ENCODE assay signal across 18 cellular contexts in genomic region chr10:61138728-61139127, GRCh38.
DNase-seq lines count a peak whose midpoint lies in the region; ATAC-seq and TF ChIP-seq lines count a peak whose summit lies in the region.
"Had no signal": no experiment of that assay in that cellular context is flagged by ENCODE, and none has a peak within 500 bp of the region (broad histone marks: within the 10 kb centered on the region; RNA-seq: fewer than 3 reads in every experiment).

No MANE protein-coding gene starts in this region.

- H3K4me2 ChIP-seq in GM23338, result peak overlapping the region; percentile 15; the same call in 1 of the 2 replicates
- H3K4me2 ChIP-seq in mesendoderm (ENCODE audit: low read length), result no peak overlapping the region
- H3K4me2 ChIP-seq: A549, BLaER1 had no signal

- H3K27ac ChIP-seq in GM23338 (ENCODE audit: low read depth) (0 out of 2 replicates have a peak overlapping the region, but pooled peaks have one; percentile 81), mesendoderm (ENCODE audit: low read depth, low read length) (no peak overlapping the region), stomach (no peak overlapping the region)
- H3K27ac ChIP-seq: A549, BLaER1 had no signal

- H3K4me3 ChIP-seq in GM23338, result no peak overlapping the region
- H3K4me3 ChIP-seq in adipocyte (ENCODE audit: low read length), result no peak overlapping the region
- no peak overlapping the region for H3K4me3 ChIP-seq in mesendoderm (ENCODE audit: low read length)
- H3K4me3 ChIP-seq in stomach, result no peak overlapping the region
- H3K4me3 ChIP-seq: A549, BLaER1 had no signal

- no peaks in the 10 kb centered on the region for H4K20me1 ChIP-seq in GM23338 (replicated peaks; ENCODE audit: insufficient read depth)
- H4K20me1 ChIP-seq: BLaER1 had no signal

- H3K36me3 Mint-ChIP-seq in GM23338 (ENCODE audit: low read depth), result peaks cover 12% of the 10 kb centered on the region; the same call in 2 of the 3 replicates
- H3K36me3 Mint-ChIP-seq in stimulated activated memory B cell treated with anti-CD40 and anti-IgM and Interleukin-4, amounts not matched to agents 10 μg/mL and 1 μg/mL and 100 μg/mL, for 72 hours, result no peaks in the 10 kb centered on the region
- no peaks in the 10 kb centered on the region for H3K36me3 Mint-ChIP-seq in T-helper 2 cell treated with Interferon-gamma antibody and Interleukin-4, amounts not matched to agents 5 μg/mL and 100 μg/mL, for 36 hours (ENCODE audit: low read depth)
- H3K36me3 Mint-ChIP-seq: CD8-positive, alpha-beta memory T cell had no signal

- WGBS in mesendoderm (ENCODE audit: extremely low coverage, insufficient coverage, low lambda C conversion rate), result no CpG with 5 or more reads among the region's 2 CpGs
- WGBS in stomach, 5 donors, result 74 to 88% (median 80%) methylated on average over 2 of the region's 2 CpGs

- H3K23ac ChIP-seq in mesendoderm (ENCODE audit: low read length), result no peak overlapping the region

- no peak overlapping the region for H3K4ac ChIP-seq in mesendoderm (ENCODE audit: low read depth, low read length)

- H3K27ac Mint-ChIP-seq in GM23338, result no peak overlapping the region
- H3K27ac Mint-ChIP-seq in stimulated activated memory B cell treated with anti-CD40 and anti-IgM and Interleukin-4, amounts not matched to agents 10 μg/mL and 1 μg/mL and 100 μg/mL, for 72 hours, result peak overlapping the region; percentile 2
- H3K27ac Mint-ChIP-seq in T-helper 2 cell treated with Interferon-gamma antibody and Interleukin-4, amounts not matched to agents 5 μg/mL and 100 μg/mL, for 36 hours, result no peak overlapping the region
- H3K27ac Mint-ChIP-seq: CD8-positive, alpha-beta memory T cell; HFFc6 had no signal

- H3K4me1 ChIP-seq in GM23338 (ENCODE audit: insufficient read depth), result peaks cover 36% of the 10 kb centered on the region
- no peaks in the 10 kb centered on the region for H3K4me1 ChIP-seq in adipocyte (ENCODE audit: control insufficient read depth, insufficient read depth, low read length)
- peaks cover 9% of the 10 kb centered on the region for H3K4me1 ChIP-seq in mesendoderm (ENCODE audit: control insufficient read depth, low read depth, low read length)
- peaks cover 0 to 12% (median 3%) of the 10 kb centered on the region in 4 donors for H3K4me1 ChIP-seq in stomach
- H3K4me1 ChIP-seq: BLaER1, Caco-2 had no signal

- no peaks in the 10 kb centered on the region for H3K36me3 ChIP-seq in GM23338 (ENCODE audit: insufficient read depth)
- no peaks in the 10 kb centered on the region for H3K36me3 ChIP-seq in adipocyte (ENCODE audit: control insufficient read depth, insufficient read depth, low read length, severe bottlenecking)
- H3K36me3 ChIP-seq in mesendoderm (ENCODE audit: control insufficient read depth, insufficient read depth, low read length), result no peaks in the 10 kb centered on the region
- no peaks in the 10 kb centered on the region for H3K36me3 ChIP-seq in stomach
- H3K36me3 ChIP-seq: BLaER1 had no signal

- peaks cover 33% of the 10 kb centered on the region for H3K4me1 Mint-ChIP-seq in GM23338
- peaks cover 40% of the 10 kb centered on the region for H3K4me1 Mint-ChIP-seq in stimulated activated memory B cell treated with anti-CD40 and anti-IgM and Interleukin-4, amounts not matched to agents 10 μg/mL and 1 μg/mL and 100 μg/mL, for 72 hours
- H3K4me1 Mint-ChIP-seq in T-helper 2 cell treated with Interferon-gamma antibody and Interleukin-4, amounts not matched to agents 5 μg/mL and 100 μg/mL, for 36 hours (ENCODE audit: low read depth), result peaks cover 1% of the 10 kb centered on the region
- H3K4me1 Mint-ChIP-seq: CD8-positive, alpha-beta memory T cell had no signal

- H2AK5ac ChIP-seq in mesendoderm (ENCODE audit: low read length), result no peak overlapping the region

- TF ChIP-seq CTCF in GM23338 (conservative IDR thresholded peaks at IDR 0.05; ENCODE audit: low read depth in 2 of 2) (no peak), stomach (IDR thresholded peaks at IDR 0.05) (no peak), GM10248 (IDR thresholded peaks at IDR 0.05; ENCODE audit: control extremely low read depth, extremely low read depth, low read depth, missing control alignments) (no peak)

- CTCF ChIA-PET in GM10248 (lab: Yijun Ruan, JAX), result no interaction called here

- peak overlapping the region; percentile 73 for H2BK120ac ChIP-seq in mesendoderm (ENCODE audit: low read depth, low read length)

- H3K79me1 ChIP-seq in mesendoderm (ENCODE audit: low read length), result no peaks in the 10 kb centered on the region

- no peak overlapping the region for H3K9ac ChIP-seq in adipocyte (ENCODE audit: low read length)
- H3K9ac ChIP-seq in mesendoderm (ENCODE audit: low read length), result no peak overlapping the region
- H3K9ac ChIP-seq: BLaER1 had no signal

- H3K27me3 Mint-ChIP-seq in GM23338 (ENCODE audit: insufficient read depth, low read depth, poor library complexity), result no peaks in the 10 kb centered on the region
- no peaks in the 10 kb centered on the region for H3K27me3 Mint-ChIP-seq in stimulated activated memory B cell treated with anti-CD40 and anti-IgM and Interleukin-4, amounts not matched to agents 10 μg/mL and 1 μg/mL and 100 μg/mL, for 72 hours
- peaks cover 13% of the 10 kb centered on the region for H3K27me3 Mint-ChIP-seq in T-helper 2 cell treated with Interferon-gamma antibody and Interleukin-4, amounts not matched to agents 5 μg/mL and 100 μg/mL, for 36 hours (ENCODE audit: low read depth)

- H3K27me3 ChIP-seq in GM23338 (ENCODE audit: insufficient read depth), result no peaks in the 10 kb centered on the region
- H3K27me3 ChIP-seq in adipocyte (replicated peaks; ENCODE audit: control insufficient read depth, insufficient read depth, low read length), result peaks cover 6% of the 10 kb centered on the region
- H3K27me3 ChIP-seq in mesendoderm (ENCODE audit: insufficient read depth, low read length, poor library complexity), result no peaks in the 10 kb centered on the region
- H3K27me3 ChIP-seq in stomach, result no peaks in the 10 kb centered on the region
- H3K27me3 ChIP-seq: BLaER1 had no signal

- POLR2A ChIA-PET in GM10248 (lab: Yijun Ruan, JAX), result no interaction called here

- no peak overlapping the region for H4K8ac ChIP-seq in mesendoderm (ENCODE audit: low read depth, low read length)

- H2AFZ ChIP-seq in GM23338, result 0 out of 2 replicates have a peak overlapping the region, but pooled peaks have one; percentile 85

- ATAC-seq in GM23338, result no peak
- no peak for ATAC-seq in stimulated activated memory B cell treated with anti-CD40 and anti-IgM and Interleukin-4, amounts not matched to agents 10 μg/mL and 1 μg/mL and 100 μg/mL, for 72 hours
- no peak for ATAC-seq in GM18858 (IDR thresholded peaks at IDR 0.05; ENCODE audit: unreplicated experiment)
- ATAC-seq: A549 had no signal

- no peak overlapping the region for H4K5ac ChIP-seq in mesendoderm (ENCODE audit: low read length)

- H3K4me3 Mint-ChIP-seq in GM23338, result no peak overlapping the region
- no peak overlapping the region for H3K4me3 Mint-ChIP-seq in stimulated activated memory B cell treated with anti-CD40 and anti-IgM and Interleukin-4, amounts not matched to agents 10 μg/mL and 1 μg/mL and 100 μg/mL, for 72 hours
- H3K4me3 Mint-ChIP-seq in T-helper 2 cell treated with Interferon-gamma antibody and Interleukin-4, amounts not matched to agents 5 μg/mL and 100 μg/mL, for 36 hours, result no peak overlapping the region
- H3K4me3 Mint-ChIP-seq: CD8-positive, alpha-beta memory T cell; HFFc6 had no signal

- H3K79me2 ChIP-seq in GM23338 (replicated peaks; ENCODE audit: insufficient read depth), result no peaks in the 10 kb centered on the region
- no peaks in the 10 kb centered on the region for H3K79me2 ChIP-seq in mesendoderm (ENCODE audit: control insufficient read depth, insufficient read depth, low read length)

- peaks cover 17% of the 10 kb centered on the region for H3K9me3 Mint-ChIP-seq in GM23338
- H3K9me3 Mint-ChIP-seq in stimulated activated memory B cell treated with anti-CD40 and anti-IgM and Interleukin-4, amounts not matched to agents 10 μg/mL and 1 μg/mL and 100 μg/mL, for 72 hours, result no peaks in the 10 kb centered on the region
- H3K9me3 Mint-ChIP-seq in T-helper 2 cell treated with Interferon-gamma antibody and Interleukin-4, amounts not matched to agents 5 μg/mL and 100 μg/mL, for 36 hours, result no peaks in the 10 kb centered on the region
- H3K9me3 Mint-ChIP-seq: CD8-positive, alpha-beta memory T cell; HFFc6 had no signal

- intact Hi-C loops in stomach (cut with DNase I; ENCODE audit: low total_unique reads), result no loop called here

- TF ChIP-seq POLR2A in stomach (IDR thresholded peaks at IDR 0.05), result no peak

- peak overlapping the region; percentile 28 for H3K18ac ChIP-seq in mesendoderm (ENCODE audit: low read length)

- no peak overlapping the region for H2BK5ac ChIP-seq in mesendoderm (ENCODE audit: low read length)

- no peak overlapping the region for H2BK15ac ChIP-seq in mesendoderm (replicated peaks; ENCODE audit: low read depth)

- peaks cover 16% of the 10 kb centered on the region for H3K9me3 ChIP-seq in adipocyte (ENCODE audit: control insufficient read depth, low read length)
- no peaks in the 10 kb centered on the region for H3K9me3 ChIP-seq in stomach
- H3K9me3 ChIP-seq: BLaER1, Caco-2 had no signal

- no peaks in the 10 kb centered on the region for H3K9me2 ChIP-seq in GM23338 (ENCODE audit: insufficient read depth)

- no peak for TF ChIP-seq EP300 in stomach (IDR thresholded peaks at IDR 0.05)

- DNase-seq in GM23338 (ENCODE audit: low spot score) (no peak), adipocyte (ENCODE audit: low read depth) (peak; percentile 27), mesendoderm (no peak), stomach (no peak), GM10248 (ENCODE audit: extremely low spot score) (no peak)
- DNase-seq in T-helper 2 cell treated with Interferon-gamma antibody and Interleukin-4, amounts not matched to agents 5 μg/mL and 100 μg/mL, for 36 hours (ENCODE audit: low spot score), result no peak
- DNase-seq: AML-193; Caco-2; CD8-positive, alpha-beta memory T cell; DND-41; GF-D8; HCEC 1CT; HFFc6; KBM-7 had no signal

- no peaks in the 10 kb centered on the region for H3F3A ChIP-seq in GM23338 (replicated peaks; ENCODE audit: low read depth)

- H3K56ac ChIP-seq in mesendoderm (ENCODE audit: low read length), result no peak overlapping the region

TF ChIP-seq in GM23338, 12 proteins besides CTCF, POLR2A, EP300 and RAD21 (continues in another document):
- TF ChIP-seq NANOG (IDR thresholded peaks at IDR 0.05; ENCODE audit: borderline replicate concordance) (no peak), EZH2 (IDR thresholded peaks at IDR 0.05; ENCODE audit: low read depth, unreplicated experiment) (no peak)
